In genomic region chr17:8806206-8807069, GRCh38 we compare ENCODE assay signal across 1 cellular context.
TF ChIP-seq lines count a peak whose summit lies in the region.

No MANE protein-coding gene starts in this region.

TF ChIP-seq in GM12878, 131 proteins besides CTCF, POLR2A, EP300 and RAD21 (continued from another document):
- no peak for TF ChIP-seq PRDM15 (CRISPR knock-in tag; IDR thresholded peaks at IDR 0.05)
